ENCODE assay signal across 13 cellular contexts in genomic region chr7:131604841-131605279, GRCh38. TPM values are rescaled to one million over a fixed set of nuclear protein-coding genes. Genes with fewer than 3 reads are reported as not detected.
DNase-seq lines count a peak whose midpoint lies in the region.
"Had no signal": no experiment of that assay in that cellular context is flagged by ENCODE, and none has a peak within 500 bp of the region (broad histone marks: within the 10 kb centered on the region; RNA-seq: fewer than 3 reads in every experiment).

No MANE protein-coding gene starts in this region.

- no peak overlapping the region for H3K27ac Mint-ChIP-seq in immature natural killer cell

- H3K36me3 ChIP-seq in mesodermal cell (ENCODE audit: control insufficient read depth, insufficient read depth, low read length): no peaks in the 10 kb centered on the region
- H3K36me3 ChIP-seq: right atrium auricular region, tibial nerve had no signal

- H3K27me3 Mint-ChIP-seq in immature natural killer cell (ENCODE audit: low read depth in 3 of 3): peaks cover 11 to 20% (median 15%) of the 10 kb centered on the region in 3 donors

- H3K4me1 ChIP-seq in mesodermal cell (ENCODE audit: control insufficient read depth, insufficient read depth, low read length, poor library complexity, severe bottlenecking): peaks cover 79% of the 10 kb centered on the region

- H3K9me3 Mint-ChIP-seq in immature natural killer cell: peaks cover 0 to 2% (median 0%) of the 10 kb centered on the region in 6 donors

- H3K4me1 Mint-ChIP-seq in immature natural killer cell: peaks cover 17 to 31% of the 10 kb centered on the region in 2 donors

- no peak overlapping the region for H3K4me3 Mint-ChIP-seq in immature natural killer cell

- H3K4me3 ChIP-seq in mesodermal cell (ENCODE audit: extremely low read depth, insufficient read depth, low read length, poor library complexity, severe bottlenecking): no peak overlapping the region
- H3K4me3 ChIP-seq: right atrium auricular region, tibial nerve had no signal

- 20 to 22% methylated on average over 6 of the region's 7 CpGs for WGBS in mesodermal cell (ENCODE audit: insufficient coverage in 2 of 2), 2 experiments

- H3K27ac ChIP-seq in mesodermal cell (ENCODE audit: low read depth, low read length, severe bottlenecking): peak overlapping the region; percentile 89
- H3K27ac ChIP-seq: right atrium auricular region, tibial nerve had no signal

- no peaks in the 10 kb centered on the region for H3K9me3 ChIP-seq in mesodermal cell (ENCODE audit: control insufficient read depth, low read length)
- H3K9me3 ChIP-seq: right atrium auricular region, tibial nerve had no signal

- peak; percentile 82 for DNase-seq in Daoy (ENCODE audit: low read depth)
- peak; percentile 98 for DNase-seq in M059J (ENCODE audit: low read depth)
- DNase-seq in dedifferentiated amniotic fluid mesenchymal stem cell (ENCODE audit: extremely low spot score): peak; percentile 42
- no peak for DNase-seq in NCI-H524 treated with DMSO at 0.1 percent for 48 hours (lab: John Stamatoyannopoulos, UW)
- DNase-seq in KBM-7: no peak
- DNase-seq in immature natural killer cell: no peak
- no peak for DNase-seq in COLO668 (lab: John Stamatoyannopoulos, UW; ENCODE audit: unreplicated experiment)
- DNase-seq: Calu3, NCI-H1417 treated with DMSO at 0.1 percent for 48 hours, T-helper 9 cell had no signal

- H3K36me3 Mint-ChIP-seq in immature natural killer cell: no peaks in the 10 kb centered on the region

- in situ Hi-C loops in KBM-7 (cut with MboI; ENCODE audit: low pct_unique_long_range_greater_than_20kb, low sequenced_read_pairs): no loop called here

RNA-seq across cellular contexts. Expression of gene PODXL, which starts 48.4 kb away (rescaled TPM):
- 27.1 and 27.8 TPM in 2 replicates for total RNA-seq in Daoy (2014; rRNA removed; shearing (Covaris generic))
- total RNA-seq in M059J (2014; rRNA removed; shearing (Covaris generic)): 27.2 and 50.6 TPM in 2 replicates
- 209 TPM for polyA plus RNA-seq in mesodermal cell (2013, experiment 1 of 2)
- polyA plus RNA-seq in mesodermal cell (2013, experiment 2 of 2): 222 TPM
- polyA plus RNA-seq in immature natural killer cell: under 1 TPM in 2 of 3 donors, not detected in 1; 0.10 to 0.56 TPM

Comparison
In these comparisons a context has a peak if more than half of its experiments do, and no peak if none do; other contexts are left out.
1. DNase-seq: peak in Daoy (single experiment), M059J (single experiment) and dedifferentiated amniotic fluid mesenchymal stem cell (single experiment); none in NCI-H524 treated with DMSO at 0.1 percent for 48 hours (single experiment), KBM-7 (single experiment), immature natural killer cell (0 of 3) and COLO668 (single experiment).